Comparison of ENCODE assay signal across 17 cellular contexts in genomic region chr7:132065973-132066611, GRCh38.
DNase-seq lines count a peak whose midpoint lies in the region; ATAC-seq and TF ChIP-seq lines count a peak whose summit lies in the region.
"Had no signal": no experiment of that assay in that cellular context is flagged by ENCODE, and none has a peak within 500 bp of the region (broad histone marks: within the 10 kb centered on the region; RNA-seq: fewer than 3 reads in every experiment).

No MANE protein-coding gene starts in this region.

- ATAC-seq in SK-N-SH treated with all-trans-retinoic acid at 6 μM for 48 hours (peak; percentile 41), sciatic nerve (peak; percentile 39), GM21390 (IDR thresholded peaks at IDR 0.05; ENCODE audit: unreplicated experiment) (no peak), GM21717 (IDR thresholded peaks at IDR 0.05; ENCODE audit: unreplicated experiment) (no peak)
- ATAC-seq: activated naive CD4-positive, alpha-beta T cell treated with anti-CD3 and anti-CD28 coated beads, Interleukin-2, amount 50 U/mL, for 72 hours; stimulated activated naive B cell treated with anti-CD40 and anti-IgM and Interleukin-4, amounts not matched to agents 10 μg/mL and 1 μg/mL and 100 μg/mL, for 72 hours had no signal

- intact Hi-C loops in left ventricle myocardium inferior (cut with micrococcal nuclease) (no loop called here), sciatic nerve (cut with DNase I) (no loop called here)

- H3K4me3 ChIP-seq in left ventricle myocardium inferior, result no peak overlapping the region
- H3K4me3 ChIP-seq: SK-N-MC had no signal

- no peaks in the 10 kb centered on the region for H3K9me3 ChIP-seq in left ventricle myocardium inferior (replicated peaks)

- peak; percentile 22 for DNase-seq in EH (ENCODE audit: low read depth)
- no peak for DNase-seq in left ventricle myocardium inferior
- no peak for DNase-seq in sciatic nerve (ENCODE audit: low spot score)
- DNase-seq in SIG-M5 treated with dmso at 0.1 percent for 504 hours (lab: John Stamatoyannopoulos, UW; ENCODE audit: unreplicated experiment), result no peak
- DNase-seq in NCI-H146 (lab: John Stamatoyannopoulos, UW), result no peak
- DNase-seq: activated CD4-positive, alpha-beta T cell treated with anti-CD3 and anti-CD28 coated beads, Interleukin-2, amount 10 ng/mL, durations not matched to agents 7 days and 5 days; MV-4-11; naive B cell; NCI-H524 treated with DMSO at 0.1 percent for 48 hours; stimulated activated naive B cell treated with anti-CD40 and anti-IgM and Interleukin-4, amounts not matched to agents 10 μg/mL and 1 μg/mL and 100 μg/mL, for 72 hours had no signal

- H3K27ac ChIP-seq in left ventricle myocardium inferior (replicated peaks), result peak overlapping the region; percentile 90
- H3K27ac ChIP-seq: C4-2B, HL-60, SK-N-MC had no signal

- H3K27me3 ChIP-seq in left ventricle myocardium inferior (ENCODE audit: low read depth), result no peaks in the 10 kb centered on the region

- peaks cover 31% of the 10 kb centered on the region for H3K4me1 ChIP-seq in left ventricle myocardium inferior

- H3K36me3 ChIP-seq in left ventricle myocardium inferior, result no peaks in the 10 kb centered on the region

- TF ChIP-seq CTCF in left ventricle myocardium inferior (IDR thresholded peaks at IDR 0.05; ENCODE audit: borderline replicate concordance), result no peak

TF ChIP-seq in SK-N-SH treated with all-trans-retinoic acid at 6 μM for 48 hours, 23 proteins besides CTCF, POLR2A, EP300 and RAD21:
- TF ChIP-seq CSDC2 (CRISPR knock-in tag; IDR thresholded peaks at IDR 0.05) (peak; percentile 16; the same call in 1 of the 2 replicates), TSHZ2 (CRISPR knock-in tag; IDR thresholded peaks at IDR 0.05) (no peak)

Comparison
In these comparisons a context has a peak if more than half of its experiments do, and no peak if none do; other contexts are left out.
1. ATAC-seq: peak in SK-N-SH treated with all-trans-retinoic acid at 6 μM for 48 hours (single experiment) and sciatic nerve (single experiment); none in GM21390 (single experiment) and GM21717 (single experiment).